8 cellular contexts compared by ENCODE assay signal in genomic region chr5:24110019-24110615, GRCh38.
A peak's percentile ranks its signal among the peaks of the same experiment; 100 is the strongest.
DNase-seq lines count a peak whose midpoint lies in the region; ATAC-seq, FAIRE-seq and TF ChIP-seq lines count a peak whose summit lies in the region.

No MANE protein-coding gene starts in this region.

- H3K9me3 ChIP-seq in K562 (replicated peaks; ENCODE audit: control insufficient read depth, insufficient read depth, low read depth, low read length) (no peaks in the 10 kb centered on the region), neural progenitor cell (ENCODE audit: low read depth) (no peaks in the 10 kb centered on the region), tibial artery (no peaks in the 10 kb centered on the region)

- no peak for TF ChIP-seq POLR2A in K562 (conservative IDR thresholded peaks at IDR 0.05)

- no peaks in the 10 kb centered on the region for H3K36me3 ChIP-seq in K562 (ENCODE audit: control insufficient read depth, insufficient read depth, low read length)
- no peaks in the 10 kb centered on the region for H3K36me3 ChIP-seq in neural progenitor cell
- H3K36me3 ChIP-seq in tibial artery = no peaks in the 10 kb centered on the region

- BruUV-seq in K562 (replicated peaks; lab: Mats Ljungman, UMichigan) = no TSS peak

- FAIRE-seq in K562 (lab: Jason Lieb, UNC) = no peak

- no peaks in the 10 kb centered on the region for H3K27me3 Mint-ChIP-seq in neural progenitor cell (ENCODE audit: insufficient read depth, low read depth)

- H3K4me3 ChIP-seq in GM12865 (ENCODE audit: low read depth, low read length) (no peak overlapping the region), K562 (no peak overlapping the region), neural progenitor cell (no peak overlapping the region), tibial artery (no peak overlapping the region)

- H3K4me1 Mint-ChIP-seq in neural progenitor cell = no peaks in the 10 kb centered on the region

- no peaks in the 10 kb centered on the region for H3F3A ChIP-seq in neural progenitor cell (ENCODE audit: low read depth)

- H3K4me2 ChIP-seq in K562 (ENCODE audit: insufficient read depth, low read length) (no peak overlapping the region), neural progenitor cell (no peak overlapping the region)

- CTCF ChIA-PET in K562 (lab: Yijun Ruan, JAX; ENCODE audit: low intra/inter-chr PET ratio) = no interaction called here

- no peaks in the 10 kb centered on the region for H3K36me3 Mint-ChIP-seq in neural progenitor cell

- no peak for DNase-seq in GM12865 (ENCODE audit: low read depth)
- peak; percentile 30 to 66 for DNase-seq in NCI-H2081 (lab: John Stamatoyannopoulos, UW)
- DNase-seq in K562 (ENCODE audit: extremely low read depth in 1 of 4, low spot score in 3 of 4) = peak in 1 of 4 experiments; percentile 3
- DNase-seq in neural progenitor cell (ENCODE audit: low spot score) = peak; percentile 31
- DNase-seq in activated CD4-positive, alpha-beta T cell treated with anti-CD3 and anti-CD28 coated beads for 48 hours = no peak
- no peak for DNase-seq in tibial artery
- no peak for DNase-seq in NCI-H2107 (lab: John Stamatoyannopoulos, UW)

- no peak overlapping the region for H3K27ac Mint-ChIP-seq in neural progenitor cell

- no peaks in the 10 kb centered on the region for H3K27me3 ChIP-seq in K562 (ENCODE audit: control insufficient read depth in 2 of 2, insufficient read depth in 2 of 2, low read length in 2 of 2)
- no peaks in the 10 kb centered on the region for H3K27me3 ChIP-seq in neural progenitor cell
- no peaks in the 10 kb centered on the region for H3K27me3 ChIP-seq in tibial artery

- POLR2A ChIA-PET in K562 (lab: Yijun Ruan, JAX) = no interaction called here

- WGBS in K562 (ENCODE audit: insufficient coverage, low coverage, missing lambda C conversion rate) = 0% methylated on average over 3 of the region's 3 CpGs

- TF ChIP-seq CTCF in GM12865 (IDR thresholded peaks at IDR 0.05; ENCODE audit: insufficient read depth, low read depth, low read length, missing control alignments) (peak; percentile 3), K562 (IDR thresholded peaks at IDR 0.05 in 2 of 3, conservative IDR thresholded peaks at IDR 0.05 in 1 of 3; ENCODE audit: insufficient read depth in 2 of 3, low read depth in 1 of 3, low read length in 3 of 3) (0 out of 6 replicates have a peak, but pooled peaks of 1 of the 3 experiments have one; percentile 19), neural progenitor cell (IDR thresholded peaks at IDR 0.05) (peak; percentile 74), tibial artery (IDR thresholded peaks at IDR 0.05) (no peak)

- H3K27ac ChIP-seq in K562 (ENCODE audit: extremely low read depth, low read depth, low read length) (no peak overlapping the region), neural progenitor cell (no peak overlapping the region), tibial artery (no peak overlapping the region)

- H3K9me1 ChIP-seq in K562 (ENCODE audit: control insufficient read depth, insufficient read depth, low read length) = no peaks in the 10 kb centered on the region

- H3K4me1 ChIP-seq in K562 (replicated peaks in 1 of 2; ENCODE audit: control insufficient read depth in 2 of 2, insufficient read depth in 2 of 2, low read length in 2 of 2) = no peaks in the 10 kb centered on the region
- no peaks in the 10 kb centered on the region for H3K4me1 ChIP-seq in neural progenitor cell
- H3K4me1 ChIP-seq in tibial artery = no peaks in the 10 kb centered on the region

- no peak for ATAC-seq in K562
- ATAC-seq in HG03442 (IDR thresholded peaks at IDR 0.05; ENCODE audit: unreplicated experiment) = no peak

- H4K20me1 ChIP-seq in K562 (replicated peaks; ENCODE audit: control insufficient read depth, insufficient read depth, low read length) (no peaks in the 10 kb centered on the region), neural progenitor cell (ENCODE audit: low read depth) (no peaks in the 10 kb centered on the region)

- no peak overlapping the region for H3K4me3 Mint-ChIP-seq in neural progenitor cell

- in situ Hi-C loops in K562 (cut with MboI) = no loop called here

- H3K9me3 Mint-ChIP-seq in neural progenitor cell = peaks cover 4% of the 10 kb centered on the region

- TF ChIP-seq EP300 in K562 (IDR thresholded peaks at IDR 0.05; ENCODE audit: low read length) = no peak

- intact Hi-C loops in K562 (cut with micrococcal nuclease) (no loop called here), tibial artery (cut with DNase I; ENCODE audit: low total_unique reads) (no loop called here)

- H3K79me2 ChIP-seq in K562 (ENCODE audit: control insufficient read depth, insufficient read depth, low read length) (no peaks in the 10 kb centered on the region), neural progenitor cell (ENCODE audit: low read depth) (no peaks in the 10 kb centered on the region)

- H2AFZ ChIP-seq in K562 (ENCODE audit: low read depth, low read length) (no peak overlapping the region), neural progenitor cell (replicated peaks) (no peak overlapping the region)

- TF ChIP-seq RAD21 in K562 (CRISPR knock-in tag; conservative IDR thresholded peaks at IDR 0.05 in 1 of 2, IDR thresholded peaks at IDR 0.05 in 1 of 2) = peak; percentile 38 to 48

- H3K9ac ChIP-seq in K562 (ENCODE audit: insufficient read depth in 1 of 2, low read depth in 2 of 2, low read length in 2 of 2) (no peak overlapping the region), neural progenitor cell (no peak overlapping the region)

TF ChIP-seq in K562, 482 proteins besides CTCF, POLR2A, EP300 and RAD21:
- TF ChIP-seq SNRNP70 (optimal IDR thresholded peaks at IDR 0.05; ENCODE audit: low read depth, low read length) (no peak), CREBBP (IDR thresholded peaks at IDR 0.05; ENCODE audit: low read depth, low read length) (no peak), ZNF780A (CRISPR knock-in tag; IDR thresholded peaks at IDR 0.05) (no peak), GABPB1 (CRISPR knock-in tag; IDR thresholded peaks at IDR 0.05) (no peak), KDM5B (IDR thresholded peaks at IDR 0.05; ENCODE audit: insufficient replicate concordance, low read depth, low read length) (no peak), TCFL5 (CRISPR knock-in tag; conservative IDR thresholded peaks at IDR 0.05) (no peak)

Comparison
In these comparisons a context has a peak if more than half of its experiments do, and no peak if none do; other contexts are left out.
1. DNase-seq: peak in NCI-H2081 (2 of 2) and neural progenitor cell (single experiment); none in GM12865 (single experiment), activated CD4-positive, alpha-beta T cell treated with anti-CD3 and anti-CD28 coated beads for 48 hours (single experiment), tibial artery (0 of 2) and NCI-H2107 (single experiment).
2. CTCF ChIP-seq: peak in GM12865 (single experiment) and neural progenitor cell (single experiment); none in tibial artery (0 of 2).